Comparison of ENCODE assay signal across 9 cellular contexts in genomic region chr10:31961675-31962074, GRCh38. TPM values are rescaled to one million over a fixed set of nuclear protein-coding genes. Genes with fewer than 3 reads are reported as not detected.
DNase-seq lines count a peak whose midpoint lies in the region; ATAC-seq and TF ChIP-seq lines count a peak whose summit lies in the region.
"Had no signal": no experiment of that assay in that cellular context is flagged by ENCODE, and none has a peak within 500 bp of the region (broad histone marks: within the 10 kb centered on the region; RNA-seq: fewer than 3 reads in every experiment).

No MANE protein-coding gene starts in this region.

- H3K36me3 ChIP-seq in ACC112 (ENCODE audit: insufficient read depth, low read length) (no peaks in the 10 kb centered on the region), OCI-LY1 (ENCODE audit: insufficient read depth, low read length) (no peaks in the 10 kb centered on the region), tibial nerve (no peaks in the 10 kb centered on the region), testis (ENCODE audit: low read depth, missing control alignments) (no peaks in the 10 kb centered on the region)

- H3K79me2 ChIP-seq in ACC112 (ENCODE audit: control insufficient read depth, insufficient read depth, low read length, unreplicated experiment) (no peaks in the 10 kb centered on the region), OCI-LY1 (ENCODE audit: insufficient read depth, low read length) (no peaks in the 10 kb centered on the region)

- peak; percentile 75 for DNase-seq in fibroblast of peridontal ligament (ENCODE audit: extremely low read depth)
- no peak for DNase-seq in tibial nerve (ENCODE audit: low spot score in 2 of 2)
- no peak for DNase-seq in testis
- DNase-seq: psoas muscle had no signal

- 67 to 72% methylated on average over 4 of the region's 4 CpGs for WGBS in tibial nerve, 2 donors
- WGBS in testis, 2 donors = 75 to 83% methylated on average over 4 of the region's 4 CpGs

- TF ChIP-seq POLR2A in tibial nerve (IDR thresholded peaks at IDR 0.05) = no peak
- no peak for TF ChIP-seq POLR2A in testis (IDR thresholded peaks at IDR 0.05)

- H3K4me3 ChIP-seq in ACC112 (ENCODE audit: low read depth, low read length) = peak overlapping the region; percentile 60
- no peak overlapping the region for H3K4me3 ChIP-seq in OCI-LY1 (ENCODE audit: low read depth, low read length, poor library complexity, severe bottlenecking)
- H3K4me3 ChIP-seq in tibial nerve = no peak overlapping the region
- no peak overlapping the region for H3K4me3 ChIP-seq in testis
- H3K4me3 ChIP-seq: psoas muscle had no signal

- H3K4me1 ChIP-seq in ACC112 (ENCODE audit: control insufficient read depth, insufficient read depth, low read length, unreplicated experiment) = peaks cover 13% of the 10 kb centered on the region
- peaks cover 9% of the 10 kb centered on the region for H3K4me1 ChIP-seq in OCI-LY1 (ENCODE audit: insufficient read depth, low read length, severe bottlenecking)
- no peaks in the 10 kb centered on the region for H3K4me1 ChIP-seq in tibial nerve
- H3K4me1 ChIP-seq in testis = no peaks in the 10 kb centered on the region
- H3K4me1 ChIP-seq: psoas muscle had no signal

- no peak for TF ChIP-seq CTCF in OCI-LY1 (IDR thresholded peaks at IDR 0.05; ENCODE audit: low read length)
- no peak for TF ChIP-seq CTCF in tibial nerve (IDR thresholded peaks at IDR 0.05)
- no peak for TF ChIP-seq CTCF in testis (IDR thresholded peaks at IDR 0.05)

- H2AFZ ChIP-seq in ACC112 (ENCODE audit: low read length, unreplicated experiment) (peak overlapping the region; percentile 42), OCI-LY1 (ENCODE audit: low read length) (no peak overlapping the region)

- H3K27ac ChIP-seq in ACC112 (ENCODE audit: low read depth, low read length) (peak overlapping the region; percentile 48; the same call in 1 of the 2 replicates), OCI-LY1 (ENCODE audit: low read depth, low read length, poor library complexity, severe bottlenecking) (peak overlapping the region; percentile 32), tibial nerve (no peak overlapping the region), testis (no peak overlapping the region)
- H3K27ac ChIP-seq: psoas muscle had no signal

- H3K27me3 ChIP-seq in ACC112 (ENCODE audit: insufficient read depth, low read length) (no peaks in the 10 kb centered on the region), OCI-LY1 (ENCODE audit: insufficient read depth, low read length) (no peaks in the 10 kb centered on the region), tibial nerve (no peaks in the 10 kb centered on the region), testis (no peaks in the 10 kb centered on the region)

- no peaks in the 10 kb centered on the region for H3F3A ChIP-seq in OCI-LY1 (ENCODE audit: insufficient read depth, low read length)

- H3K9me2 ChIP-seq in OCI-LY1 (ENCODE audit: low read depth, low read length) = no peaks in the 10 kb centered on the region

- TF ChIP-seq EP300 in tibial nerve (IDR thresholded peaks at IDR 0.05) = no peak

- peak; percentile 86 for ATAC-seq in GM18511 (IDR thresholded peaks at IDR 0.05; ENCODE audit: unreplicated experiment)
- ATAC-seq in GM21529 (IDR thresholded peaks at IDR 0.05; ENCODE audit: unreplicated experiment) = no peak
- no peak for ATAC-seq in GM21526 (IDR thresholded peaks at IDR 0.05; ENCODE audit: low FRiP score, unreplicated experiment)
- ATAC-seq: psoas muscle had no signal

- intact Hi-C loops in testis (cut with DNase I; ENCODE audit: low total_unique reads) = no loop called here

- no peaks in the 10 kb centered on the region for H4K20me1 ChIP-seq in OCI-LY1 (ENCODE audit: insufficient read depth, low read length)

- no peak overlapping the region for H3K4me2 ChIP-seq in OCI-LY1 (ENCODE audit: low read length)

- no peak overlapping the region for H3K9ac ChIP-seq in OCI-LY1 (ENCODE audit: low read length)

- H3K9me3 ChIP-seq in OCI-LY1 (ENCODE audit: low read length) (no peaks in the 10 kb centered on the region), tibial nerve (no peaks in the 10 kb centered on the region), testis (no peaks in the 10 kb centered on the region)
- H3K9me3 ChIP-seq: psoas muscle had no signal

RNA-seq across cellular contexts. Expression of gene ARHGAP12, which starts 33.0 kb away (rescaled TPM):
- 10 to 100 TPM; 38.8 to 65.7 (median 47.7) TPM for total RNA-seq in tibial nerve
- total RNA-seq in testis = 10 to 100 TPM; 33.1 to 36.1 TPM
- polyA plus RNA-seq in testis (ENCODE audit: insufficient read depth, low read depth, low replicate concordance) = 11.7 TPM

Comparison
In these comparisons a context has a peak if more than half of its experiments do, and no peak if none do; other contexts are left out.
1. H3K27ac ChIP-seq: peak in ACC112 (single experiment) and OCI-LY1 (single experiment); none in tibial nerve (0 of 4) and testis (0 of 2).